Comparison of ENCODE assay signal across 1 cellular context in genomic region chr6:155495011-155495768, GRCh38.
A peak's percentile ranks its signal among the peaks of the same experiment; 100 is the strongest.
TF ChIP-seq lines count a peak whose summit lies in the region.

No MANE protein-coding gene starts in this region.

TF ChIP-seq in H1, 55 proteins besides CTCF, POLR2A, EP300 and RAD21 (continued from another document):
- TF ChIP-seq, protein P1, sequence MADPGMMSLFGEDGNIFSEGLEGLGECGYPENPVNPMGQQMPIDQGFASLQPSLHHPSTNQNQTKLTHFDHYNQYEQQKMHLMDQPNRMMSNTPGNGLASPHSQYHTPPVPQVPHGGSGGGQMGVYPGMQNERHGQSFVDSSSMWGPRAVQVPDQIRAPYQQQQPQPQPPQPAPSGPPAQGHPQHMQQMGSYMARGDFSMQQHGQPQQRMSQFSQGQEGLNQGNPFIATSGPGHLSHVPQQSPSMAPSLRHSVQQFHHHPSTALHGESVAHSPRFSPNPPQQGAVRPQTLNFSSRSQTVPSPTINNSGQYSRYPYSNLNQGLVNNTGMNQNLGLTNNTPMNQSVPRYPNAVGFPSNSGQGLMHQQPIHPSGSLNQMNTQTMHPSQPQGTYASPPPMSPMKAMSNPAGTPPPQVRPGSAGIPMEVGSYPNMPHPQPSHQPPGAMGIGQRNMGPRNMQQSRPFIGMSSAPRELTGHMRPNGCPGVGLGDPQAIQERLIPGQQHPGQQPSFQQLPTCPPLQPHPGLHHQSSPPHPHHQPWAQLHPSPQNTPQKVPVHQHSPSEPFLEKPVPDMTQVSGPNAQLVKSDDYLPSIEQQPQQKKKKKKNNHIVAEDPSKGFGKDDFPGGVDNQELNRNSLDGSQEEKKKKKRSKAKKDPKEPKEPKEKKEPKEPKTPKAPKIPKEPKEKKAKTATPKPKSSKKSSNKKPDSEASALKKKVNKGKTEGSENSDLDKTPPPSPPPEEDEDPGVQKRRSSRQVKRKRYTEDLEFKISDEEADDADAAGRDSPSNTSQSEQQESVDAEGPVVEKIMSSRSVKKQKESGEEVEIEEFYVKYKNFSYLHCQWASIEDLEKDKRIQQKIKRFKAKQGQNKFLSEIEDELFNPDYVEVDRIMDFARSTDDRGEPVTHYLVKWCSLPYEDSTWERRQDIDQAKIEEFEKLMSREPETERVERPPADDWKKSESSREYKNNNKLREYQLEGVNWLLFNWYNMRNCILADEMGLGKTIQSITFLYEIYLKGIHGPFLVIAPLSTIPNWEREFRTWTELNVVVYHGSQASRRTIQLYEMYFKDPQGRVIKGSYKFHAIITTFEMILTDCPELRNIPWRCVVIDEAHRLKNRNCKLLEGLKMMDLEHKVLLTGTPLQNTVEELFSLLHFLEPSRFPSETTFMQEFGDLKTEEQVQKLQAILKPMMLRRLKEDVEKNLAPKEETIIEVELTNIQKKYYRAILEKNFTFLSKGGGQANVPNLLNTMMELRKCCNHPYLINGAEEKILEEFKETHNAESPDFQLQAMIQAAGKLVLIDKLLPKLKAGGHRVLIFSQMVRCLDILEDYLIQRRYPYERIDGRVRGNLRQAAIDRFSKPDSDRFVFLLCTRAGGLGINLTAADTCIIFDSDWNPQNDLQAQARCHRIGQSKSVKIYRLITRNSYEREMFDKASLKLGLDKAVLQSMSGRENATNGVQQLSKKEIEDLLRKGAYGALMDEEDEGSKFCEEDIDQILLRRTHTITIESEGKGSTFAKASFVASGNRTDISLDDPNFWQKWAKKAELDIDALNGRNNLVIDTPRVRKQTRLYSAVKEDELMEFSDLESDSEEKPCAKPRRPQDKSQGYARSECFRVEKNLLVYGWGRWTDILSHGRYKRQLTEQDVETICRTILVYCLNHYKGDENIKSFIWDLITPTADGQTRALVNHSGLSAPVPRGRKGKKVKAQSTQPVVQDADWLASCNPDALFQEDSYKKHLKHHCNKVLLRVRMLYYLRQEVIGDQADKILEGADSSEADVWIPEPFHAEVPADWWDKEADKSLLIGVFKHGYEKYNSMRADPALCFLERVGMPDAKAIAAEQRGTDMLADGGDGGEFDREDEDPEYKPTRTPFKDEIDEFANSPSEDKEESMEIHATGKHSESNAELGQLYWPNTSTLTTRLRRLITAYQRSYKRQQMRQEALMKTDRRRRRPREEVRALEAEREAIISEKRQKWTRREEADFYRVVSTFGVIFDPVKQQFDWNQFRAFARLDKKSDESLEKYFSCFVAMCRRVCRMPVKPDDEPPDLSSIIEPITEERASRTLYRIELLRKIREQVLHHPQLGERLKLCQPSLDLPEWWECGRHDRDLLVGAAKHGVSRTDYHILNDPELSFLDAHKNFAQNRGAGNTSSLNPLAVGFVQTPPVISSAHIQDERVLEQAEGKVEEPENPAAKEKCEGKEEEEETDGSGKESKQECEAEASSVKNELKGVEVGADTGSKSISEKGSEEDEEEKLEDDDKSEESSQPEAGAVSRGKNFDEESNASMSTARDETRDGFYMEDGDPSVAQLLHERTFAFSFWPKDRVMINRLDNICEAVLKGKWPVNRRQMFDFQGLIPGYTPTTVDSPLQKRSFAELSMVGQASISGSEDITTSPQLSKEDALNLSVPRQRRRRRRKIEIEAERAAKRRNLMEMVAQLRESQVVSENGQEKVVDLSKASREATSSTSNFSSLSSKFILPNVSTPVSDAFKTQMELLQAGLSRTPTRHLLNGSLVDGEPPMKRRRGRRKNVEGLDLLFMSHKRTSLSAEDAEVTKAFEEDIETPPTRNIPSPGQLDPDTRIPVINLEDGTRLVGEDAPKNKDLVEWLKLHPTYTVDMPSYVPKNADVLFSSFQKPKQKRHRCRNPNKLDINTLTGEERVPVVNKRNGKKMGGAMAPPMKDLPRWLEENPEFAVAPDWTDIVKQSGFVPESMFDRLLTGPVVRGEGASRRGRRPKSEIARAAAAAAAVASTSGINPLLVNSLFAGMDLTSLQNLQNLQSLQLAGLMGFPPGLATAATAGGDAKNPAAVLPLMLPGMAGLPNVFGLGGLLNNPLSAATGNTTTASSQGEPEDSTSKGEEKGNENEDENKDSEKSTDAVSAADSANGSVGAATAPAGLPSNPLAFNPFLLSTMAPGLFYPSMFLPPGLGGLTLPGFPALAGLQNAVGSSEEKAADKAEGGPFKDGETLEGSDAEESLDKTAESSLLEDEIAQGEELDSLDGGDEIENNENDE (IDR thresholded peaks at IDR 0.05; ENCODE audit: insufficient replicate concordance, low read length): no peak
- TF ChIP-seq TAF1 (IDR thresholded peaks at IDR 0.05; ENCODE audit: low read depth, low read length) (no peak), E2F6 (IDR thresholded peaks at IDR 0.05) (peak; percentile 51), SRF (IDR thresholded peaks at IDR 0.05; ENCODE audit: low read depth, low read length) (no peak)
